21 cellular contexts compared by ENCODE assay signal in genomic region chrX:154063234-154063633, GRCh38. TPM values are rescaled to one million over a fixed set of nuclear protein-coding genes. Genes with fewer than 3 reads are reported as not detected.
A peak's percentile ranks its signal among the peaks of the same experiment; 100 is the strongest.
DNase-seq lines count a peak whose midpoint lies in the region; ATAC-seq, FAIRE-seq and TF ChIP-seq lines count a peak whose summit lies in the region.
"Had no signal": no experiment of that assay in that cellular context is flagged by ENCODE, and none has a peak within 500 bp of the region (broad histone marks: within the 10 kb centered on the region; RNA-seq: fewer than 3 reads in every experiment).

No MANE protein-coding gene starts in this region.

- POLR2A ChIA-PET in HEK293T (lab: Yijun Ruan, JAX) = no interaction called here

- H3K4me1 Mint-ChIP-seq in astrocyte (ENCODE audit: low read depth, unreplicated experiment) = peaks cover 15% of the 10 kb centered on the region
- H3K4me1 Mint-ChIP-seq in stimulated activated naive B cell treated with anti-CD40 and anti-IgM and Interleukin-4, amounts not matched to agents 10 μg/mL and 1 μg/mL and 100 μg/mL, for 72 hours = peaks cover 38 to 70% of the 10 kb centered on the region in 2 donors

- H3K9me3 Mint-ChIP-seq in astrocyte (ENCODE audit: unreplicated experiment) = no peaks in the 10 kb centered on the region
- no peaks in the 10 kb centered on the region for H3K9me3 Mint-ChIP-seq in stimulated activated naive B cell treated with anti-CD40 and anti-IgM and Interleukin-4, amounts not matched to agents 10 μg/mL and 1 μg/mL and 100 μg/mL, for 72 hours
- H3K9me3 Mint-ChIP-seq: activated B cell treated with CpG ODN at 0.5 μM for 24 hours; T-helper 2 cell treated with Interferon-gamma antibody and Interleukin-4, amounts not matched to agents 5 μg/mL and 100 μg/mL, for 36 hours had no signal

- CTCF ChIA-PET in HEK293T (lab: Yijun Ruan, JAX) = no interaction called here

- peaks cover 2% of the 10 kb centered on the region for H3K36me3 Mint-ChIP-seq in astrocyte (ENCODE audit: low read depth, unreplicated experiment)
- peaks cover 13 to 16% of the 10 kb centered on the region in 2 donors for H3K36me3 Mint-ChIP-seq in stimulated activated naive B cell treated with anti-CD40 and anti-IgM and Interleukin-4, amounts not matched to agents 10 μg/mL and 1 μg/mL and 100 μg/mL, for 72 hours
- H3K36me3 Mint-ChIP-seq: mesothelial cell of epicardium had no signal

- TF ChIP-seq CTCF in astrocyte (IDR thresholded peaks at IDR 0.05; ENCODE audit: insufficient read depth, low read depth, low read length) = no peak
- no peak for TF ChIP-seq CTCF in spleen (IDR thresholded peaks at IDR 0.05 in 8 of 11, conservative IDR thresholded peaks at IDR 0.05 in 3 of 11)

- H3K27ac ChIP-seq in astrocyte (ENCODE audit: low read depth, low read length) (no peak overlapping the region), spleen (peak overlapping the region in 1 of 8 donors; percentile 11)
- H3K27ac ChIP-seq: HL-60, vagina had no signal

- H3K27ac Mint-ChIP-seq in astrocyte (ENCODE audit: unreplicated experiment) = peak overlapping the region; percentile 7
- H3K27ac Mint-ChIP-seq in stimulated activated naive B cell treated with anti-CD40 and anti-IgM and Interleukin-4, amounts not matched to agents 10 μg/mL and 1 μg/mL and 100 μg/mL, for 72 hours = no peak overlapping the region
- H3K27ac Mint-ChIP-seq: mesothelial cell of epicardium; T-helper 2 cell treated with Interferon-gamma antibody and Interleukin-4, amounts not matched to agents 5 μg/mL and 100 μg/mL, for 36 hours had no signal

- DNase-seq in stimulated activated CD4-positive, alpha-beta T cell treated with anti-CD3 and anti-CD28 coated beads, Interleukin-15, amount 100 ng/mL, for 24 hours = peak; percentile 14
- DNase-seq in stimulated activated CD4-positive, alpha-beta T cell treated with anti-CD3 and anti-CD28 coated beads, Interleukin-12 subunit alpha, Interleukin-12 subunit beta, amount 100 ng/mL, for 4 hours = no peak
- no peak for DNase-seq in HEK293T (ENCODE audit: extremely low spot score)
- no peak for DNase-seq in astrocyte (ENCODE audit: low read depth)
- no peak for DNase-seq in stimulated activated naive B cell treated with anti-CD40 and anti-IgM and Interleukin-4, amounts not matched to agents 10 μg/mL and 1 μg/mL and 100 μg/mL, for 72 hours
- DNase-seq in HT-29 (ENCODE audit: low spot score) = no peak
- no peak for DNase-seq in spleen
- DNase-seq: activated B cell treated with CpG ODN at 0.5 μM for 24 hours, DMS 273 treated with DMSO at 0.1 percent for 48 hours, GF-D8, H9, left cardiac atrium, MV-4-11, NCI-H187 treated with DMSO at 0.1 percent for 48 hours, NCI-H510A, SHP77 had no signal

- no peak overlapping the region for H2AFZ ChIP-seq in astrocyte (ENCODE audit: low read depth, low read length)

- H3K27me3 ChIP-seq in astrocyte (ENCODE audit: insufficient read depth, low read length) = no peaks in the 10 kb centered on the region
- peaks cover 0 to 6% (median 0%) of the 10 kb centered on the region in 7 donors for H3K27me3 ChIP-seq in spleen (replicated peaks in 1 of 7)
- H3K27me3 ChIP-seq: vagina had no signal

- no peak overlapping the region for H3K4me3 Mint-ChIP-seq in astrocyte (ENCODE audit: unreplicated experiment)
- no peak overlapping the region for H3K4me3 Mint-ChIP-seq in stimulated activated naive B cell treated with anti-CD40 and anti-IgM and Interleukin-4, amounts not matched to agents 10 μg/mL and 1 μg/mL and 100 μg/mL, for 72 hours
- H3K4me3 Mint-ChIP-seq: activated B cell treated with CpG ODN at 0.5 μM for 24 hours; H9; mesothelial cell of epicardium; T-helper 2 cell treated with Interferon-gamma antibody and Interleukin-4, amounts not matched to agents 5 μg/mL and 100 μg/mL, for 36 hours had no signal

- WGBS in spleen, 5 donors = 76 to 93% (median 81%) methylated on average over 4 of the region's 4 CpGs

- no peaks in the 10 kb centered on the region for H3K36me3 ChIP-seq in astrocyte (ENCODE audit: insufficient read depth, low read length)
- H3K36me3 ChIP-seq in spleen = peaks cover 0 to 7% (median under 1%) of the 10 kb centered on the region in 6 donors
- H3K36me3 ChIP-seq: vagina had no signal

- H3K9me3 ChIP-seq in astrocyte (ENCODE audit: insufficient read depth, low read depth, low read length) (no peaks in the 10 kb centered on the region), spleen (no peaks in the 10 kb centered on the region)
- H3K9me3 ChIP-seq: vagina had no signal

- H4K20me1 ChIP-seq in astrocyte (ENCODE audit: insufficient read depth, low read length) = peaks cover 75% of the 10 kb centered on the region

- H3K4me3 ChIP-seq in astrocyte (ENCODE audit: insufficient read depth, low read depth, low read length) = no peak overlapping the region
- no peak overlapping the region for H3K4me3 ChIP-seq in spleen
- H3K4me3 ChIP-seq: GM12878, vagina had no signal

- no peak for FAIRE-seq in astrocyte (lab: Jason Lieb, UNC)
- FAIRE-seq: GM12878 had no signal

- peaks cover 88% of the 10 kb centered on the region for H3K79me2 ChIP-seq in astrocyte (ENCODE audit: insufficient read depth, low read length)

- no peak overlapping the region for H3K9ac ChIP-seq in astrocyte (ENCODE audit: low read length)

- H3K4me2 ChIP-seq in astrocyte (ENCODE audit: low read length) = no peak overlapping the region

- TF ChIP-seq POLR2A in spleen (IDR thresholded peaks at IDR 0.05) = no peak

- intact Hi-C loops in spleen (cut with DNase I; ENCODE audit: low total_unique reads) = no loop called here

- no peaks in the 10 kb centered on the region for H3K27me3 Mint-ChIP-seq in astrocyte (ENCODE audit: low read depth, unreplicated experiment)
- no peaks in the 10 kb centered on the region for H3K27me3 Mint-ChIP-seq in stimulated activated naive B cell treated with anti-CD40 and anti-IgM and Interleukin-4, amounts not matched to agents 10 μg/mL and 1 μg/mL and 100 μg/mL, for 72 hours
- H3K27me3 Mint-ChIP-seq: activated B cell treated with CpG ODN at 0.5 μM for 24 hours had no signal

- H3K4me1 ChIP-seq in astrocyte (ENCODE audit: insufficient read depth, low read length) (peaks cover 8% of the 10 kb centered on the region), spleen (peaks cover 0 to 100% (median 60%) of the 10 kb centered on the region in 6 donors)

- ATAC-seq in stimulated activated naive B cell treated with anti-CD40 and anti-IgM and Interleukin-4, amounts not matched to agents 10 μg/mL and 1 μg/mL and 100 μg/mL, for 72 hours (replicated peaks) = peak; percentile 44 to 62
- ATAC-seq: GM12878 had no signal

TF ChIP-seq in HEK293T, 16 proteins besides CTCF, POLR2A, EP300 and RAD21:
- TF ChIP-seq FOXM1 (IDR thresholded peaks at IDR 0.05; ENCODE audit: borderline replicate concordance) (no peak), ARNT (IDR thresholded peaks at IDR 0.05) (no peak)
- TF ChIP-seq, protein P1, sequence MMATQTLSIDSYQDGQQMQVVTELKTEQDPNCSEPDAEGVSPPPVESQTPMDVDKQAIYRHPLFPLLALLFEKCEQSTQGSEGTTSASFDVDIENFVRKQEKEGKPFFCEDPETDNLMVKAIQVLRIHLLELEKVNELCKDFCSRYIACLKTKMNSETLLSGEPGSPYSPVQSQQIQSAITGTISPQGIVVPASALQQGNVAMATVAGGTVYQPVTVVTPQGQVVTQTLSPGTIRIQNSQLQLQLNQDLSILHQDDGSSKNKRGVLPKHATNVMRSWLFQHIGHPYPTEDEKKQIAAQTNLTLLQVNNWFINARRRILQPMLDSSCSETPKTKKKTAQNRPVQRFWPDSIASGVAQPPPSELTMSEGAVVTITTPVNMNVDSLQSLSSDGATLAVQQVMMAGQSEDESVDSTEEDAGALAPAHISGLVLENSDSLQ (IDR thresholded peaks at IDR 0.05) = peak; percentile 80

RNA-seq across cellular contexts. Expression of gene MECP2, which starts 34.3 kb away (rescaled TPM):
- total RNA-seq in astrocyte (29.2 and 36.2 TPM in 2 replicates), spleen (100 to 1,000 TPM in 1 of 7 donors, 10 to 100 TPM in 6; 63.3 to 104 (median 83.5) TPM)
- total RNA-seq in HT-29 (2014; rRNA removed; shearing (Covaris generic)) = 41.6 and 52.9 TPM in 2 replicates
- 10 to 100 TPM; 15.2 to 22.7 (median 17.7) TPM for polyA plus RNA-seq in spleen

RNA-seq across cellular contexts. Expression of gene IRAK1, which starts 43.5 kb away (rescaled TPM):
- 67.6 and 69.6 TPM in 2 replicates for total RNA-seq in astrocyte
- total RNA-seq in HT-29 (2014; rRNA removed; shearing (Covaris generic)) = 536 and 557 TPM in 2 replicates
- total RNA-seq in spleen = 100 to 1,000 TPM in 2 of 7 donors, 10 to 100 TPM in 5; 86.2 to 118 (median 91.1) TPM
- 10 to 100 TPM; 46.4 to 85.2 (median 55.2) TPM for polyA plus RNA-seq in spleen
